In the genomic region with DNA sequence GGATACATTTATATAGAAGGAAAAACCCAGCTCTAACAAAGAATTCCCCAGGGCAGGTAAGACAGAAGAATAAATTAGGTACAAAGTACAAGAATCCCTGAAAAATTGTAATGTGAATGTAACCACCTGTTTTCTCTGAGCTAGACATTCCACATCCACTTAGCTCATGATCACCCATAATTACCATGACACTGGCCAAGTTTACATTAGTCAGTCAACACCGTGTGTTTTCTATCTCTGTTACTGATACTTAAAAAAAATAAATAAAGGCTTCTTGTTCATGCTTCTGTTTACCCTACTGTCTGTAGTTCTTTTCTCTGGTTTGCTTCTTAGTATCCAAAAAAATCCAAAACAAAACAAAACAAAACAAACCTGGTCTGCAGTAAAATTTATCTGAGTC, we compare ENCODE assay signal across 25 cellular contexts.
DNase-seq lines count a peak whose midpoint lies in the region; ATAC-seq, FAIRE-seq and TF ChIP-seq lines count a peak whose summit lies in the region.
"Had no signal": no experiment of that assay in that cellular context is flagged by ENCODE, and none has a peak within 500 bp of the region (broad histone marks: within the 10 kb centered on the region; RNA-seq: fewer than 3 reads in every experiment).

No MANE protein-coding gene starts in this region.

- H3K4me3 Mint-ChIP-seq in astrocyte (ENCODE audit: unreplicated experiment): no peak overlapping the region
- H3K4me3 Mint-ChIP-seq: activated CD8-positive, alpha-beta T cell treated with anti-CD3 and anti-CD28 coated beads for 36 hours; activated naive CD4-positive, alpha-beta T cell treated with anti-CD3 and anti-CD28 coated beads, Interleukin-2, amount 10 ng/mL, durations not matched to agents 7 days and 5 days; activated T-cell treated with anti-CD3 and anti-CD28 coated beads, Interleukin-2, amount 50 U/mL, for 24 hours; CD4-positive, alpha-beta memory T cell; central memory CD8-positive, alpha-beta T cell; memory B cell; natural killer cell had no signal

- H3K27ac ChIP-seq in HEK293 (ENCODE audit: extremely low read depth, low read depth, low read length) (no peak overlapping the region), astrocyte (ENCODE audit: low read depth, low read length) (no peak overlapping the region)
- H3K27ac ChIP-seq: tibial artery had no signal

- H3K4me2 ChIP-seq in astrocyte (ENCODE audit: low read length): no peak overlapping the region

- H3K4me1 Mint-ChIP-seq in astrocyte (ENCODE audit: low read depth, unreplicated experiment): peaks cover 4% of the 10 kb centered on the region
- H3K4me1 Mint-ChIP-seq: activated naive CD4-positive, alpha-beta T cell treated with anti-CD3 and anti-CD28 coated beads, Interleukin-2, amount 10 ng/mL, durations not matched to agents 7 days and 5 days; CD4-positive, alpha-beta memory T cell; central memory CD8-positive, alpha-beta T cell; memory B cell; natural killer cell had no signal

- H3K9me3 ChIP-seq in HEK293 (ENCODE audit: control insufficient read depth, insufficient read depth, low read depth, low read length) (no peaks in the 10 kb centered on the region), astrocyte (ENCODE audit: insufficient read depth, low read depth, low read length) (no peaks in the 10 kb centered on the region)

- CTCF ChIA-PET in HEK293 (lab: Yijun Ruan, JAX): no interaction called here

- ATAC-seq in GM19328 (IDR thresholded peaks at IDR 0.05; ENCODE audit: unreplicated experiment): no peak
- ATAC-seq: activated CD8-positive, alpha-beta T cell treated with anti-CD3 and anti-CD28 coated beads for 36 hours; natural killer cell had no signal

- DNase-seq in Daoy (ENCODE audit: low read depth): peak; percentile 39
- peak; percentile 56 for DNase-seq in astrocyte (ENCODE audit: low read depth)
- no peak for DNase-seq in NCI-H2171 treated with DMSO at 0.1 percent for 48 hours (lab: John Stamatoyannopoulos, UW)
- DNase-seq in NCI-H1436 (lab: John Stamatoyannopoulos, UW): no peak
- DNase-seq in cerebellar nuclear complex (lab: John Stamatoyannopoulos, UW): no peak
- DNase-seq: activated CD8-positive, alpha-beta T cell treated with anti-CD3 and anti-CD28 coated beads for 36 hours; activated naive CD4-positive, alpha-beta T cell treated with anti-CD3 and anti-CD28 coated beads, Interleukin-2, amount 10 ng/mL, durations not matched to agents 7 days and 5 days; activated T-cell treated with anti-CD3 and anti-CD28 coated beads, Interleukin-2, amount 50 U/mL, for 24 hours; anterior cingulate cortex; CD4-positive, alpha-beta memory T cell; natural killer cell; NCI-H2029; NCI-H510A treated with DMSO at 0.1 percent for 48 hours; posterior cingulate gyrus; Right ventricle myocardium superior; stimulated activated CD4-positive, alpha-beta T cell treated with anti-CD3 and anti-CD28 coated beads, Interleukin-2, amount 100 ng/mL, for 24 hours; stimulated activated naive CD4-positive, alpha-beta T cell treated with Interleukin-2 at 50 U/mL for 16 hours; tibial artery had no signal

- FAIRE-seq in astrocyte (lab: Jason Lieb, UNC): no peak
- FAIRE-seq in islet of Langerhans (lab: Jason Lieb, UNC): peak; percentile 65
- FAIRE-seq: GM18507, keratinocyte had no signal

- no peaks in the 10 kb centered on the region for H3K27me3 ChIP-seq in astrocyte (ENCODE audit: insufficient read depth, low read length)
- H3K27me3 ChIP-seq: tibial artery had no signal

- H3K36me3 ChIP-seq in HEK293 (ENCODE audit: control insufficient read depth in 2 of 2, insufficient read depth in 1 of 2, low read length in 2 of 2): no peaks in the 10 kb centered on the region
- H3K36me3 ChIP-seq in astrocyte (ENCODE audit: insufficient read depth, low read length): no peaks in the 10 kb centered on the region
- H3K36me3 ChIP-seq: tibial artery had no signal

- no peaks in the 10 kb centered on the region for H4K20me1 ChIP-seq in astrocyte (ENCODE audit: insufficient read depth, low read length)

- H3K9me3 Mint-ChIP-seq in astrocyte (ENCODE audit: unreplicated experiment): no peaks in the 10 kb centered on the region
- H3K9me3 Mint-ChIP-seq: activated CD8-positive, alpha-beta T cell treated with anti-CD3 and anti-CD28 coated beads for 36 hours; activated naive CD4-positive, alpha-beta T cell treated with anti-CD3 and anti-CD28 coated beads, Interleukin-2, amount 10 ng/mL, durations not matched to agents 7 days and 5 days; central memory CD8-positive, alpha-beta T cell had no signal

- no peaks in the 10 kb centered on the region for H3K36me3 Mint-ChIP-seq in astrocyte (ENCODE audit: low read depth, unreplicated experiment)
- H3K36me3 Mint-ChIP-seq: activated naive CD4-positive, alpha-beta T cell treated with anti-CD3 and anti-CD28 coated beads, Interleukin-2, amount 10 ng/mL, durations not matched to agents 7 days and 5 days; CD4-positive, alpha-beta memory T cell; memory B cell; natural killer cell had no signal

- POLR2A ChIA-PET in HEK293 (lab: Yijun Ruan, JAX): no interaction called here

- H3K27ac Mint-ChIP-seq in astrocyte (ENCODE audit: unreplicated experiment): no peak overlapping the region
- H3K27ac Mint-ChIP-seq: activated CD8-positive, alpha-beta T cell treated with anti-CD3 and anti-CD28 coated beads for 36 hours; activated naive CD4-positive, alpha-beta T cell treated with anti-CD3 and anti-CD28 coated beads, Interleukin-2, amount 10 ng/mL, durations not matched to agents 7 days and 5 days; activated T-cell treated with anti-CD3 and anti-CD28 coated beads, Interleukin-2, amount 50 U/mL, for 24 hours; CD4-positive, alpha-beta memory T cell; memory B cell; natural killer cell had no signal

- H3K4me1 ChIP-seq in HEK293 (ENCODE audit: control insufficient read depth, insufficient read depth, low read length) (peaks cover 5% of the 10 kb centered on the region; the same call in 1 of the 2 replicates), astrocyte (ENCODE audit: insufficient read depth, low read length) (no peaks in the 10 kb centered on the region)
- H3K4me1 ChIP-seq: tibial artery had no signal

- H2AFZ ChIP-seq in astrocyte (ENCODE audit: low read depth, low read length): no peak overlapping the region

- H3K79me2 ChIP-seq in astrocyte (ENCODE audit: insufficient read depth, low read length): no peaks in the 10 kb centered on the region

- no peaks in the 10 kb centered on the region for H3K27me3 Mint-ChIP-seq in astrocyte (ENCODE audit: low read depth, unreplicated experiment)
- H3K27me3 Mint-ChIP-seq: activated CD8-positive, alpha-beta T cell treated with anti-CD3 and anti-CD28 coated beads for 36 hours; activated naive CD4-positive, alpha-beta T cell treated with anti-CD3 and anti-CD28 coated beads, Interleukin-2, amount 10 ng/mL, durations not matched to agents 7 days and 5 days; CD4-positive, alpha-beta memory T cell; central memory CD8-positive, alpha-beta T cell had no signal

- TF ChIP-seq CTCF in HEK293 (tag by site-specific recombination; IDR thresholded peaks at IDR 0.05) (no peak), astrocyte (IDR thresholded peaks at IDR 0.05; ENCODE audit: insufficient read depth, low read depth, low read length) (no peak)

- no peak overlapping the region for H3K4me3 ChIP-seq in HEK293 (ENCODE audit: low read depth, low read length)
- H3K4me3 ChIP-seq in astrocyte (ENCODE audit: insufficient read depth, low read depth, low read length): no peak overlapping the region
- H3K4me3 ChIP-seq: tibial artery had no signal

- H3K9ac ChIP-seq in astrocyte (ENCODE audit: low read length): no peak overlapping the region

TF ChIP-seq in HEK293, 187 proteins besides CTCF, POLR2A, EP300 and RAD21:
- TF ChIP-seq GLIS2 (tag by site-specific recombination; IDR thresholded peaks at IDR 0.05) (no peak), ZNF621 (tag by site-specific recombination; IDR thresholded peaks at IDR 0.05) (no peak), ZNF138 (tag by site-specific recombination; IDR thresholded peaks at IDR 0.05; ENCODE audit: borderline replicate concordance) (no peak), ZFP69B (tag by site-specific recombination; IDR thresholded peaks at IDR 0.05) (no peak), SETDB1 (IDR thresholded peaks at IDR 0.05; ENCODE audit: insufficient read length, low read length) (peak; percentile 56), ZNF239 (tag by site-specific recombination; IDR thresholded peaks at IDR 0.05) (no peak)

Comparison
In these comparisons a context has a peak if more than half of its experiments do, and no peak if none do; other contexts are left out.
1. DNase-seq: peak in Daoy (single experiment) and astrocyte (single experiment); none in NCI-H2171 treated with DMSO at 0.1 percent for 48 hours (single experiment), NCI-H1436 (single experiment) and cerebellar nuclear complex (0 of 2).